13 cellular contexts compared by ENCODE assay signal in genomic region chr4:105966046-105966445, GRCh38.
DNase-seq lines count a peak whose midpoint lies in the region; ATAC-seq, FAIRE-seq and TF ChIP-seq lines count a peak whose summit lies in the region.
"Had no signal": no experiment of that assay in that cellular context is flagged by ENCODE, and none has a peak within 500 bp of the region (broad histone marks: within the 10 kb centered on the region; RNA-seq: fewer than 3 reads in every experiment).

No MANE protein-coding gene starts in this region.

- no peak for FAIRE-seq in frontal cortex (lab: Jason Lieb, UNC)
- FAIRE-seq: G401.6 had no signal

- H3K9me3 ChIP-seq in cardiac muscle cell (ENCODE audit: low read depth) (no peaks in the 10 kb centered on the region), left ventricle myocardium inferior (replicated peaks) (no peaks in the 10 kb centered on the region)

- DNase-seq in cardiac muscle cell (ENCODE audit: low read depth in 1 of 2, low spot score in 1 of 2) = peak; percentile 37 to 69
- DNase-seq in left ventricle myocardium inferior = no peak
- peak; percentile 88 for DNase-seq in fibroblast of peridontal ligament (ENCODE audit: extremely low read depth)
- no peak for DNase-seq in frontal cortex (ENCODE audit: low spot score in 2 of 2)
- DNase-seq in SIG-M5 (lab: John Stamatoyannopoulos, UW) = no peak
- DNase-seq: ACHN; activated naive CD4-positive, alpha-beta T cell treated with anti-CD3 and anti-CD28 coated beads for 36 hours; NCI-H1417 treated with DMSO at 0.1 percent for 48 hours; substantia nigra had no signal

- H3K27ac ChIP-seq in cardiac muscle cell (no peak overlapping the region), left ventricle myocardium inferior (replicated peaks) (no peak overlapping the region), VCaP (peak overlapping the region; percentile 23)

- no peaks in the 10 kb centered on the region for H3K36me3 ChIP-seq in cardiac muscle cell
- no peaks in the 10 kb centered on the region for H3K36me3 ChIP-seq in left ventricle myocardium inferior

- intact Hi-C loops in left ventricle myocardium inferior (cut with micrococcal nuclease) = no loop called here

- no peak for ATAC-seq in GM21423 (IDR thresholded peaks at IDR 0.05; ENCODE audit: unreplicated experiment)
- ATAC-seq in GM21390 (IDR thresholded peaks at IDR 0.05; ENCODE audit: unreplicated experiment) = no peak

- H3K4me3 ChIP-seq in cardiac muscle cell (no peak overlapping the region), left ventricle myocardium inferior (no peak overlapping the region)

- H3K27me3 ChIP-seq in cardiac muscle cell (no peaks in the 10 kb centered on the region), left ventricle myocardium inferior (ENCODE audit: low read depth) (no peaks in the 10 kb centered on the region)

- peaks cover 16% of the 10 kb centered on the region for H3K4me1 ChIP-seq in cardiac muscle cell (ENCODE audit: low read depth)
- peaks cover 37% of the 10 kb centered on the region for H3K4me1 ChIP-seq in left ventricle myocardium inferior

- no peak for TF ChIP-seq CTCF in cardiac muscle cell (IDR thresholded peaks at IDR 0.05; ENCODE audit: low read depth, low read length)
- TF ChIP-seq CTCF in left ventricle myocardium inferior (IDR thresholded peaks at IDR 0.05; ENCODE audit: borderline replicate concordance) = no peak
- TF ChIP-seq CTCF in VCaP (conservative IDR thresholded peaks at IDR 0.05) = no peak

Comparison
In these comparisons a context has a peak if more than half of its experiments do, and no peak if none do; other contexts are left out.
1. DNase-seq: peak in cardiac muscle cell (2 of 2) and fibroblast of peridontal ligament (single experiment); none in left ventricle myocardium inferior (single experiment), frontal cortex (0 of 2) and SIG-M5 (single experiment).